8 cellular contexts compared by ENCODE assay signal in genomic region chr2:20430461-20431302, GRCh38. TPM values are rescaled to one million over a fixed set of nuclear protein-coding genes. Genes with fewer than 3 reads are reported as not detected.
DNase-seq lines count a peak whose midpoint lies in the region; ATAC-seq and FAIRE-seq lines count a peak whose summit lies in the region.
"Had no signal": no experiment of that assay in that cellular context is flagged by ENCODE, and none has a peak within 500 bp of the region (broad histone marks: within the 10 kb centered on the region; RNA-seq: fewer than 3 reads in every experiment).

No MANE protein-coding gene starts in this region.

- peaks cover 34% of the 10 kb centered on the region for H3K4me1 Mint-ChIP-seq in activated CD4-positive, alpha-beta memory T cell treated with anti-CD3 and anti-CD28 coated beads, Interleukin-2, amount 10 ng/mL, durations not matched to agents 7 days and 5 days

- H3K27me3 Mint-ChIP-seq in activated CD4-positive, alpha-beta memory T cell treated with anti-CD3 and anti-CD28 coated beads, Interleukin-2, amount 10 ng/mL, durations not matched to agents 7 days and 5 days = peaks cover 12% of the 10 kb centered on the region
- H3K27me3 Mint-ChIP-seq: activated naive CD8-positive, alpha-beta T cell had no signal

- CTCF ChIA-PET in activated CD4-positive, alpha-beta memory T cell treated with anti-CD3 and anti-CD28 coated beads, Interleukin-2, amount 10 ng/mL, durations not matched to agents 7 days and 5 days (lab: Charles Lee) = interaction anchor here (1.2 to 2.8 kb wide), 4 partner anchors 14 to 221 kb away, joined by 3 to 17 read pairs (median 6); partner anchors contain the start of gene RHOB

- POLR2A ChIA-PET in activated CD4-positive, alpha-beta memory T cell treated with anti-CD3 and anti-CD28 coated beads, Interleukin-2, amount 10 ng/mL, durations not matched to agents 7 days and 5 days (lab: Charles Lee) = interaction anchor here (1.4 to 1.9 kb wide), 2 partner anchors 16 to 19 kb away, joined by 3 to 7 read pairs; partner anchors contain the start of gene RHOB

- H3K4me3 Mint-ChIP-seq in activated CD4-positive, alpha-beta memory T cell treated with anti-CD3 and anti-CD28 coated beads, Interleukin-2, amount 10 ng/mL, durations not matched to agents 7 days and 5 days = no peak overlapping the region
- H3K4me3 Mint-ChIP-seq: activated naive CD8-positive, alpha-beta T cell had no signal

- FAIRE-seq in frontal cortex (lab: Jason Lieb, UNC) = no peak

- peak; percentile 23 for DNase-seq in activated CD4-positive, alpha-beta memory T cell treated with anti-CD3 and anti-CD28 coated beads, Interleukin-2, amount 10 ng/mL, durations not matched to agents 7 days and 5 days
- DNase-seq in myocyte (ENCODE audit: low read depth) (peak; percentile 43), NCI-H226 (no peak), frontal cortex (ENCODE audit: low spot score in 2 of 2) (no peak)
- no peak for DNase-seq in activated CD4-positive, CD25-positive, alpha-beta regulatory T cell treated with anti-CD3 and anti-CD28 coated beads, Interleukin-2, amount 50 U/mL, for 72 hours

- ATAC-seq in GM18873 (IDR thresholded peaks at IDR 0.05; ENCODE audit: low FRiP score, unreplicated experiment) (peak; percentile 38), HG02798 (IDR thresholded peaks at IDR 0.05; ENCODE audit: poor library complexity, unreplicated experiment) (peak; percentile 44)

- H3K36me3 Mint-ChIP-seq in activated CD4-positive, alpha-beta memory T cell treated with anti-CD3 and anti-CD28 coated beads, Interleukin-2, amount 10 ng/mL, durations not matched to agents 7 days and 5 days (ENCODE audit: low read depth) = no peaks in the 10 kb centered on the region
- H3K36me3 Mint-ChIP-seq: activated naive CD8-positive, alpha-beta T cell had no signal

- H3K27ac Mint-ChIP-seq in activated CD4-positive, alpha-beta memory T cell treated with anti-CD3 and anti-CD28 coated beads, Interleukin-2, amount 10 ng/mL, durations not matched to agents 7 days and 5 days = no peak overlapping the region
- H3K27ac Mint-ChIP-seq: activated naive CD8-positive, alpha-beta T cell had no signal

- H3K9me3 Mint-ChIP-seq in activated CD4-positive, alpha-beta memory T cell treated with anti-CD3 and anti-CD28 coated beads, Interleukin-2, amount 10 ng/mL, durations not matched to agents 7 days and 5 days = peaks cover 3% of the 10 kb centered on the region

RNA-seq across cellular contexts. Expression of gene RHOB, which starts 16.2 kb away (rescaled TPM):
- 10 to 100 TPM; 14.0 to 14.4 TPM for total RNA-seq in activated CD4-positive, alpha-beta memory T cell treated with anti-CD3 and anti-CD28 coated beads, Interleukin-2, amount 10 ng/mL, durations not matched to agents 7 days and 5 days
- 84.0 and 150 TPM in 2 replicates for total RNA-seq in myocyte
- 142 TPM for polyA plus RNA-seq in myocyte (2012)
- total RNA-seq in frontal cortex = 300 TPM

Comparison
In these comparisons a context has a peak if more than half of its experiments do, and no peak if none do; other contexts are left out.
1. DNase-seq: peak in activated CD4-positive, alpha-beta memory T cell treated with anti-CD3 and anti-CD28 coated beads, Interleukin-2, amount 10 ng/mL, durations not matched to agents 7 days and 5 days (single experiment) and myocyte (single experiment); none in NCI-H226 (single experiment), frontal cortex (0 of 2) and activated CD4-positive, CD25-positive, alpha-beta regulatory T cell treated with anti-CD3 and anti-CD28 coated beads, Interleukin-2, amount 50 U/mL, for 72 hours (single experiment).